8 cellular contexts compared by ENCODE assay signal in genomic region chr2:85017436-85018048, GRCh38. TPM values are rescaled to one million over a fixed set of nuclear protein-coding genes. Genes with fewer than 3 reads are reported as not detected.
DNase-seq lines count a peak whose midpoint lies in the region; ATAC-seq, FAIRE-seq and TF ChIP-seq lines count a peak whose summit lies in the region.

No MANE protein-coding gene starts in this region.

- peak; percentile 49 for TF ChIP-seq CTCF in AG10803 (conservative IDR thresholded peaks at IDR 0.05; ENCODE audit: low read length)
- peak; percentile 74 for TF ChIP-seq CTCF in VCaP (conservative IDR thresholded peaks at IDR 0.05)
- peak in 2 of 3 experiments; percentile 16 to 21 for TF ChIP-seq CTCF in keratinocyte (optimal IDR thresholded peaks at IDR 0.05 in 1 of 3, IDR thresholded peaks at IDR 0.05 in 1 of 3, conservative IDR thresholded peaks at IDR 0.05 in 1 of 3; ENCODE audit: extremely low read depth in 1 of 3, insufficient read depth in 2 of 3, low read length in 3 of 3)

- no peaks in the 10 kb centered on the region for H3K36me3 ChIP-seq in H7 (replicated peaks; ENCODE audit: control insufficient read depth, insufficient read depth, low read length)
- H3K36me3 ChIP-seq in keratinocyte (ENCODE audit: control insufficient read depth in 2 of 2, extremely low read depth in 1 of 2, insufficient read depth in 2 of 2, low read length in 2 of 2) = peaks cover 0 to 2% of the 10 kb centered on the region in 2 experiments

- H3K4me2 ChIP-seq in keratinocyte (ENCODE audit: control insufficient read depth, extremely low read depth, insufficient read depth, low read depth, low read length) = no peak overlapping the region

- POLR2A ChIA-PET in HEK293T (lab: Yijun Ruan, JAX) = interaction anchor here (0.9 kb wide), 1 partner anchor 92 kb away, joined by 3 read pairs; no protein-coding TSS in a partner anchor

- CTCF ChIA-PET in HEK293T (lab: Yijun Ruan, JAX) = interaction anchor here (0.5 to 1.4 kb wide), 13 partner anchors 9 to 1599 kb away, joined by 3 to 5 read pairs (median 3); no protein-coding TSS in a partner anchor

- ATAC-seq in HG03565 (IDR thresholded peaks at IDR 0.05; ENCODE audit: unreplicated experiment) = no peak

- H3K79me2 ChIP-seq in keratinocyte (ENCODE audit: control insufficient read depth, insufficient read depth, low read length) = peaks cover 88% of the 10 kb centered on the region

- peaks cover 34% of the 10 kb centered on the region for H3K4me1 ChIP-seq in keratinocyte (ENCODE audit: control insufficient read depth, extremely low read depth, insufficient read depth, low read length)

- peaks cover 5% of the 10 kb centered on the region for H4K20me1 ChIP-seq in keratinocyte (ENCODE audit: control insufficient read depth, extremely low read depth, insufficient read depth, low read length)

- no peaks in the 10 kb centered on the region for H3K9me3 ChIP-seq in keratinocyte (ENCODE audit: control insufficient read depth, low read depth, low read length)

- H3K27me3 ChIP-seq in H7 (ENCODE audit: control insufficient read depth, insufficient read depth, low read length) (no peaks in the 10 kb centered on the region), keratinocyte (ENCODE audit: control insufficient read depth, extremely low read depth, insufficient read depth, low read length) (no peaks in the 10 kb centered on the region)

- H3K27ac ChIP-seq in VCaP (no peak overlapping the region), keratinocyte (ENCODE audit: control insufficient read depth, insufficient read depth, low read length) (peak overlapping the region; percentile 40)

- H2AFZ ChIP-seq in keratinocyte (ENCODE audit: control insufficient read depth, low read length) = no peak overlapping the region

- H3K9me1 ChIP-seq in keratinocyte (ENCODE audit: control insufficient read depth, extremely low read depth, insufficient read depth, low read length) = peaks cover 2% of the 10 kb centered on the region

- FAIRE-seq in keratinocyte (lab: Jason Lieb, UNC) = no peak

- DNase-seq in AG10803 (ENCODE audit: low read depth) (no peak), H7 (peak; percentile 38), keratinocyte (ENCODE audit: low read depth, low spot score) (no peak), HEK293T (ENCODE audit: extremely low spot score) (no peak), NCI-H1105 (lab: John Stamatoyannopoulos, UW) (no peak)
- no peak for DNase-seq in effector CD4-positive, alpha-beta T cell

- no peak overlapping the region for H3K4me3 ChIP-seq in AG10803 (ENCODE audit: low read length)
- H3K4me3 ChIP-seq in H7 (ENCODE audit: insufficient read depth, low read depth, low read length) = no peak overlapping the region
- no peak overlapping the region for H3K4me3 ChIP-seq in keratinocyte (ENCODE audit: control insufficient read depth in 2 of 3, extremely low read depth in 1 of 3, insufficient read depth in 2 of 3, low read depth in 1 of 3, low read length in 3 of 3)

- H3K9ac ChIP-seq in keratinocyte (ENCODE audit: control insufficient read depth, extremely low read depth, insufficient read depth, low read length) = no peak overlapping the region

- dilution Hi-C loops in keratinocyte (cut with MboI; ENCODE audit: extremely low pct_ligation_motif_present, low sequenced_read_pairs) = no loop called here

TF ChIP-seq in HEK293T, 16 proteins besides CTCF, POLR2A, EP300 and RAD21:
- TF ChIP-seq HDGF (IDR thresholded peaks at IDR 0.05; ENCODE audit: borderline replicate concordance) = no peak
- TF ChIP-seq SUZ12 (IDR thresholded peaks at IDR 0.05) = no peak
- no peak for TF ChIP-seq TARDBP (IDR thresholded peaks at IDR 0.05)
- TF ChIP-seq FOXM1 (IDR thresholded peaks at IDR 0.05; ENCODE audit: borderline replicate concordance) = no peak
- TF ChIP-seq FOXA1 (IDR thresholded peaks at IDR 0.05) = no peak
- TF ChIP-seq SP1 (IDR thresholded peaks at IDR 0.05) = no peak
TF ChIP-seq in HEK293T: peak in this region for 0.

RNA-seq across cellular contexts. Expression of gene KCMF1, which starts 46.6 kb away (rescaled TPM):
- total RNA-seq in H7 (2014; rRNA removed; shearing (Covaris generic)) = 108 and 138 TPM in 2 replicates
- 75.9 to 111 TPM (median 95.1 TPM) in 3 replicates for polyA plus RNA-seq in keratinocyte
- polyA plus RNA-seq in keratinocyte (2011; ENCODE audit: low read depth) = 45.0 TPM
- polyA plus RNA-seq in keratinocyte (2011; cell fraction: cytosol; rRNA removed) = 70.6 and 146 TPM in 2 replicates
- polyA plus RNA-seq in keratinocyte (2011; cell fraction: nucleus; rRNA removed) = 45.6 and 50.4 TPM in 2 replicates
- polyA plus RNA-seq in keratinocyte (2012; ENCODE audit: low replicate concordance) = 60.5 and 86.0 TPM in 2 replicates
- polyA minus RNA-seq in keratinocyte = 37.2 to 92.6 TPM (median 66.0 TPM) in 3 replicates
- 33.4 TPM for polyA minus RNA-seq in keratinocyte (2011; cell fraction: cytosol; rRNA and poly(A)+ RNA removed)
- polyA minus RNA-seq in keratinocyte (2011; cell fraction: nucleus; rRNA and poly(A)+ RNA removed) = 11.4 and 38.1 TPM in 2 replicates

Comparison
In these comparisons a context has a peak if more than half of its experiments do, and no peak if none do; other contexts are left out.
1. CTCF ChIP-seq: peak in every context shown above with its lines; median percentile 74 in VCaP; 49 in AG10803; 18 in keratinocyte.